In the genomic region with DNA sequence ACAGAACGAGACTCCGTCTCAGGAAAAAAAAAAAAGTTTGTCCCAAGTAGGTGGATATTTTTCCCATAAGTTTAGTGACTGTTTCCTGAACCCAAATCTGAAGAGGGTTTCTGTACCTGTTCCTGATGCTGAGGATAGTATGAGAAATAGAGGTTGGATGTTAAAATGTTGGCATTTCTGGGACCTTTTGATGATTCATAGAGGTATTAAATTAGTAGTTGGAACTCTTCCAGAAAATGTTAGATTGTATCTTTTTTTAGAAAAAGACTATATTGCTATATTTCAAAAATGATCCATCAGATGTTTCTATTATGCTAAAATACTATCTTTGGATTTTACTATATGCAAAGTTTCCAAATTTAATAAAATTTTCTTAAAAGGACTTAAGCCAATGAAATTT, we compare ENCODE assay signal across 29 cellular contexts. TPM values are rescaled to one million over a fixed set of nuclear protein-coding genes. Genes with fewer than 3 reads are reported as not detected.
DNase-seq lines count a peak whose midpoint lies in the region; ATAC-seq and TF ChIP-seq lines count a peak whose summit lies in the region.
"Had no signal": no experiment of that assay in that cellular context is flagged by ENCODE, and none has a peak within 500 bp of the region (broad histone marks: within the 10 kb centered on the region; RNA-seq: fewer than 3 reads in every experiment).

No MANE protein-coding gene starts in this region.

- CTCF ChIA-PET in RWPE1 (lab: Yijun Ruan, JAX): interaction anchor here (0.6 kb wide), 1 partner anchor 400 kb away, joined by 5 read pairs; no protein-coding TSS in a partner anchor
- CTCF ChIA-PET in PC-9 (lab: Charles Lee): interaction anchor here (0.6 kb wide), 1 partner anchor 984 kb away, joined by 5 read pairs; no protein-coding TSS in a partner anchor

- ATAC-seq in GM19324 (IDR thresholded peaks at IDR 0.05; ENCODE audit: low FRiP score, unreplicated experiment): no peak
- ATAC-seq: activated T-cell treated with anti-CD3 and anti-CD28 coated beads, Interleukin-2, amount 50 U/mL, for 4 hours; Panc1; stimulated activated memory B cell treated with anti-CD40 and anti-IgM and Interleukin-4, amounts not matched to agents 10 μg/mL and 1 μg/mL and 100 μg/mL, for 72 hours had no signal

- no peak overlapping the region for H3K9ac ChIP-seq in BLaER1 treated with 17β-estradiol and CSF1 and Interleukin-3, amounts not matched to agents 10 nM and 100 nM

- peaks cover 7% of the 10 kb centered on the region for H3K36me3 ChIP-seq in ACC112 (ENCODE audit: insufficient read depth, low read length)
- H3K36me3 ChIP-seq in BLaER1 treated with 17β-estradiol and CSF1 and Interleukin-3, amounts not matched to agents 10 nM and 100 nM: peaks cover 4 to 52% (median 27%) of the 10 kb centered on the region in 11 experiments; a peak in 21 of 22 replicates
- H3K36me3 ChIP-seq in PC-9 (ENCODE audit: low read depth): peaks cover 10% of the 10 kb centered on the region; the same call in 1 of the 2 replicates
- H3K36me3 ChIP-seq: ovary had no signal

- DNase-seq in RWPE1 (ENCODE audit: low spot score): no peak
- DNase-seq in choroid plexus epithelial cell (ENCODE audit: low read depth): peak; percentile 10
- no peak for DNase-seq in PC-9
- no peak for DNase-seq in stimulated activated CD4-positive, alpha-beta T cell treated with anti-CD3 and anti-CD28 coated beads, Interleukin-1b, Interleukin-23, amount 100 ng/mL, for 48 hours
- DNase-seq: activated CD4-positive, alpha-beta T cell treated with anti-CD3 and anti-CD28 coated beads for 48 hours; activated naive CD4-positive, alpha-beta T cell; activated T-cell treated with anti-CD3 and anti-CD28 coated beads, Interleukin-2, amount 50 U/mL, for 4 hours; C1 segment of cervical spinal cord; COR-L47; effector CD4-positive, alpha-beta T cell; GF-D8; GOT3; HFFc6; immature natural killer cell; MG63; NCI-H1105; NCI-H2029 treated with DMSO at 0.1 percent for 48 hours; nephron progenitor cell; ovary; SIG-M5; T1000; upper lobe of left lung; WERI-Rb-1 had no signal

- H4K20me1 ChIP-seq in BLaER1 treated with 17β-estradiol and CSF1 and Interleukin-3, amounts not matched to agents 10 nM and 100 nM: no peaks in the 10 kb centered on the region
- no peaks in the 10 kb centered on the region for H4K20me1 ChIP-seq in PC-9 (ENCODE audit: insufficient read depth)

- H3F3A ChIP-seq in PC-9 (ENCODE audit: insufficient read depth, low read depth): peaks cover 26% of the 10 kb centered on the region; the same call in 1 of the 2 replicates

- 0 out of 2 replicates have a peak overlapping the region, but pooled peaks have one; percentile 12 for H3K4me3 ChIP-seq in ACC112 (ENCODE audit: low read depth, low read length)
- no peak overlapping the region for H3K4me3 ChIP-seq in BLaER1 treated with 17β-estradiol and CSF1 and Interleukin-3, amounts not matched to agents 10 nM and 100 nM
- no peak overlapping the region for H3K4me3 ChIP-seq in choroid plexus epithelial cell (ENCODE audit: low read depth, low read length)
- no peak overlapping the region for H3K4me3 ChIP-seq in PC-9
- H3K4me3 ChIP-seq: MG63, ovary, upper lobe of left lung had no signal

- no peaks in the 10 kb centered on the region for H3K9me2 ChIP-seq in PC-9 (ENCODE audit: insufficient read depth)

- no TSS peak for BruUV-seq in PC-9 (replicated peaks; lab: Mats Ljungman, UMichigan)

- H3K27ac ChIP-seq in ACC112 (ENCODE audit: low read depth, low read length) (no peak overlapping the region), RWPE1 (peak overlapping the region; percentile 45), PC-9 (no peak overlapping the region)
- H3K27ac ChIP-seq in BLaER1 treated with 17β-estradiol and CSF1 and Interleukin-3, amounts not matched to agents 10 nM and 100 nM: no peak overlapping the region
- H3K27ac ChIP-seq: epithelial cell of prostate, ovary, upper lobe of left lung, WERI-Rb-1 had no signal

- peaks cover 24% of the 10 kb centered on the region for H3K79me2 ChIP-seq in ACC112 (ENCODE audit: control insufficient read depth, insufficient read depth, low read length, unreplicated experiment)
- H3K79me2 ChIP-seq in PC-9 (ENCODE audit: low read depth): peaks cover 15% of the 10 kb centered on the region

- peak overlapping the region in 8 of 11 experiments; percentile 14 to 78 (median 40); a peak in 10 of 22 replicates for H3K4me2 ChIP-seq in BLaER1 treated with 17β-estradiol and CSF1 and Interleukin-3, amounts not matched to agents 10 nM and 100 nM
- H3K4me2 ChIP-seq in PC-9: no peak overlapping the region

- intact Hi-C loops in PC-9 (cut with micrococcal nuclease; ENCODE audit: unreplicated experiment): no loop called here

- H2AFZ ChIP-seq in ACC112 (ENCODE audit: low read length, unreplicated experiment) (no peak overlapping the region), PC-9 (no peak overlapping the region)

- POLR2A ChIA-PET in RWPE1 (lab: Yijun Ruan, JAX; ENCODE audit: low non-redundant PET): no interaction called here
- POLR2A ChIA-PET in PC-9 (lab: Charles Lee; ENCODE audit: unreplicated experiment): no interaction called here

- peaks cover 30% of the 10 kb centered on the region for H3K4me1 ChIP-seq in ACC112 (ENCODE audit: control insufficient read depth, insufficient read depth, low read length, unreplicated experiment)
- peaks cover 24 to 41% (median 32%) of the 10 kb centered on the region in 10 experiments for H3K4me1 ChIP-seq in BLaER1 treated with 17β-estradiol and CSF1 and Interleukin-3, amounts not matched to agents 10 nM and 100 nM
- H3K4me1 ChIP-seq in PC-9 (replicated peaks; ENCODE audit: insufficient read depth): peaks cover 8% of the 10 kb centered on the region

- H3K9me3 ChIP-seq in BLaER1 treated with 17β-estradiol and CSF1 and Interleukin-3, amounts not matched to agents 10 nM and 100 nM (replicated peaks in 1 of 11): no peaks in the 10 kb centered on the region
- H3K9me3 ChIP-seq in PC-9 (ENCODE audit: insufficient read depth, low read depth): no peaks in the 10 kb centered on the region
- H3K9me3 ChIP-seq: MG63, ovary, upper lobe of left lung had no signal

- no peak for TF ChIP-seq CTCF in RWPE1 (conservative IDR thresholded peaks at IDR 0.05; ENCODE audit: low read depth)
- no peak for TF ChIP-seq CTCF in choroid plexus epithelial cell (conservative IDR thresholded peaks at IDR 0.05; ENCODE audit: low read depth, low read length)
- no peak for TF ChIP-seq CTCF in PC-9 (conservative IDR thresholded peaks at IDR 0.05)

- H3K27me3 ChIP-seq in ACC112 (ENCODE audit: insufficient read depth, low read length) (no peaks in the 10 kb centered on the region), PC-9 (ENCODE audit: insufficient read depth, low read depth) (no peaks in the 10 kb centered on the region)
- H3K27me3 ChIP-seq in BLaER1 treated with 17β-estradiol and CSF1 and Interleukin-3, amounts not matched to agents 10 nM and 100 nM: no peaks in the 10 kb centered on the region
- H3K27me3 ChIP-seq: MG63, ovary, upper lobe of left lung had no signal

RNA-seq across cellular contexts. Expression of gene CENPL, which starts 2.9 kb away (rescaled TPM):
- total RNA-seq in PC-9 (2021): 14.4 and 19.5 TPM in 2 replicates

RNA-seq across cellular contexts. Expression of gene DARS2, which starts 3.1 kb away (rescaled TPM):
- 15.0 and 18.3 TPM in 2 replicates for total RNA-seq in PC-9 (2021)

RNA-seq across cellular contexts. Expression of gene GAS5, which starts 40.2 kb away (rescaled TPM):
- total RNA-seq in PC-9 (2021): 234 and 352 TPM in 2 replicates

RNA-seq across cellular contexts. Expression of gene ZBTB37, which starts 40.6 kb away (rescaled TPM):
- 7.4 and 8.3 TPM in 2 replicates for total RNA-seq in PC-9 (2021)
